ENCODE assay signal across 22 cellular contexts in genomic region chr13:97491452-97491851, GRCh38. TPM values are rescaled to one million over a fixed set of nuclear protein-coding genes. Genes with fewer than 3 reads are reported as not detected.
A peak's percentile ranks its signal among the peaks of the same experiment; 100 is the strongest.
DNase-seq lines count a peak whose midpoint lies in the region; TF ChIP-seq lines count a peak whose summit lies in the region.
"Had no signal": no experiment of that assay in that cellular context is flagged by ENCODE, and none has a peak within 500 bp of the region (broad histone marks: within the 10 kb centered on the region; RNA-seq: fewer than 3 reads in every experiment).

No MANE protein-coding gene starts in this region.

- H3K4me1 ChIP-seq in effector memory CD4-positive, alpha-beta T cell (ENCODE audit: control insufficient read depth, insufficient read depth, low read length, poor library complexity, severe bottlenecking): no peaks in the 10 kb centered on the region
- H3K4me1 ChIP-seq in testis: no peaks in the 10 kb centered on the region
- H3K4me1 ChIP-seq: Peyer's patch, SJSA1 had no signal

- no peak for TF ChIP-seq POLR2A in testis (IDR thresholded peaks at IDR 0.05)

- DNase-seq in COLO668 (lab: John Stamatoyannopoulos, UW; ENCODE audit: unreplicated experiment) (peak; percentile 73), NCI-H146 (lab: John Stamatoyannopoulos, UW) (peak; percentile 43), NCI-H2171 (lab: John Stamatoyannopoulos, UW) (peak; percentile 32), NCI-H748 (lab: John Stamatoyannopoulos, UW; ENCODE audit: unreplicated experiment) (peak; percentile 80), testis (no peak)
- no peak for DNase-seq in effector CD8-positive, alpha-beta T cell (lab: John Stamatoyannopoulos, UW)
- no peak for DNase-seq in activated naive CD4-positive, alpha-beta T cell (lab: John Stamatoyannopoulos, UW)
- no peak for DNase-seq in effector memory CD4-positive, alpha-beta T cell
- DNase-seq: 8988T; AML-193; C1 segment of cervical spinal cord; Calu3; CD8-positive, alpha-beta T cell; DMS79 treated with DMSO at 0.1 percent for 48 hours; Kasumi-1; MM.1S; NCI-H1048; NCI-H1436 treated with DMSO at 0.1 percent for 48 hours; NCI-H446 treated with DMSO at 0.1 percent for 48 hours; NCI-H82; Peyer's patch had no signal

- H3K27me3 ChIP-seq in effector memory CD4-positive, alpha-beta T cell (replicated peaks; ENCODE audit: control insufficient read depth, insufficient read depth, low read length, poor library complexity, severe bottlenecking): no peaks in the 10 kb centered on the region
- no peaks in the 10 kb centered on the region for H3K27me3 ChIP-seq in testis
- H3K27me3 ChIP-seq: Peyer's patch, SJSA1 had no signal

- H3K36me3 ChIP-seq in effector memory CD4-positive, alpha-beta T cell (ENCODE audit: control insufficient read depth, insufficient read depth, low read length): no peaks in the 10 kb centered on the region
- H3K36me3 ChIP-seq in testis (ENCODE audit: low read depth, missing control alignments): no peaks in the 10 kb centered on the region
- H3K36me3 ChIP-seq: Peyer's patch, SJSA1 had no signal

- TF ChIP-seq CTCF in testis (IDR thresholded peaks at IDR 0.05): no peak

- no peaks in the 10 kb centered on the region for H3K9me3 ChIP-seq in effector memory CD4-positive, alpha-beta T cell (ENCODE audit: control insufficient read depth, low read length)
- no peaks in the 10 kb centered on the region for H3K9me3 ChIP-seq in testis
- H3K9me3 ChIP-seq: Peyer's patch, SJSA1 had no signal

- no peak overlapping the region for H3K4me3 ChIP-seq in effector memory CD4-positive, alpha-beta T cell (ENCODE audit: insufficient read depth, low read depth, low read length, poor library complexity, severe bottlenecking)
- no peak overlapping the region for H3K4me3 ChIP-seq in testis
- H3K4me3 ChIP-seq: Peyer's patch, SJSA1 had no signal

- intact Hi-C loops in testis (cut with DNase I; ENCODE audit: low total_unique reads): no loop called here

- no peak overlapping the region for H3K27ac ChIP-seq in effector memory CD4-positive, alpha-beta T cell (ENCODE audit: insufficient read depth, low read length, poor library complexity, severe bottlenecking)
- H3K27ac ChIP-seq in testis: no peak overlapping the region
- H3K27ac ChIP-seq: Peyer's patch, SJSA1 had no signal

RNA-seq across cellular contexts. Expression of gene RAP2A, which starts 57.5 kb away (rescaled TPM):
- total RNA-seq in testis: 10 to 100 TPM; 10.6 to 11.5 TPM
- 9.1 TPM for polyA plus RNA-seq in testis (ENCODE audit: insufficient read depth, low read depth, low replicate concordance)

Comparison
In these comparisons a context has a peak if more than half of its experiments do, and no peak if none do; other contexts are left out.
1. DNase-seq: peak in COLO668 (single experiment), NCI-H146 (single experiment), NCI-H2171 (single experiment) and NCI-H748 (single experiment); none in effector CD8-positive, alpha-beta T cell (single experiment), activated naive CD4-positive, alpha-beta T cell (0 of 4), effector memory CD4-positive, alpha-beta T cell (0 of 3) and testis (single experiment).